8 cellular contexts compared by ENCODE assay signal in the genomic region with DNA sequence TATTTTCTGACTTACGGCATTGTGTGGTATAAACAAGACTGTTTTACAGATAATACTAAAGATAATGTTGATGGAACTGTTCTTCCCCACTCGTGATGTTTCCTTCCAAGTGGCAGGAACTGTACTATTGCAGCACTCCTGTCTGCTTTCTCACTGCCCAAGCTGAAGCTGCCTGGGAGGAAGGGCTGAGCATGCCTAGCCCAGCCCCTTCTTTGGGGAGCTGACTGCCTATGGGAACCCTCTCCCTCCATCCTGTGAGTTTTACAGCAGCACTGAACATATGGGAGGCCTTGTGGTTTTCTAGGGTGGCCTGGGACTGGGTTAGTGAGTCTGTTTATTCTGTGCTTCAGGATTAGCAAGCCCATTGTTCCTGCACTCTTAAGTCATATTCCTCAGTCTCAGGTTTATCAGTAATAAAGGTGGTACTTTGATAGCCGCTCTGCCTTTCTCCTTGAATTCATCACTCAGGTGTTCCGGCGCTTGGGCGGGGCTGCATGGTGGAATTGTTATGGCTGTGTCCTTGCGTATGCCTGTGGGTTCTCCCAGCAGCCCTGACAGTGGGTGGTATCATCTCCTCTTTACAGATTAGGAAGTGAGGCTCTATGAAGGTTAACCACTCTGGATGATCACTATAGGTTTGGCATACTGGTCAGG.
DNase-seq lines count a peak whose midpoint lies in the region; TF ChIP-seq lines count a peak whose summit lies in the region.

No MANE protein-coding gene starts in this region.

- CTCF ChIA-PET in CD4-positive, alpha-beta memory T cell (lab: Charles Lee; ENCODE audit: partially characterized antibody) = interaction anchor here (1.3 kb wide), 1 partner anchor 13 kb away, joined by 6 read pairs; no protein-coding TSS in a partner anchor

- no peaks in the 10 kb centered on the region for H3K27me3 Mint-ChIP-seq in CD4-positive, alpha-beta memory T cell
- H3K27me3 Mint-ChIP-seq in immature natural killer cell (ENCODE audit: low read depth in 3 of 3) = no peaks in the 10 kb centered on the region

- 83 to 94% methylated on average over 7 of the region's 7 CpGs for WGBS in lower leg skin, 2 donors

- TF ChIP-seq CTCF in KMS-11 (conservative IDR thresholded peaks at IDR 0.05; ENCODE audit: low read depth, low read length) = no peak
- no peak for TF ChIP-seq CTCF in lower leg skin (IDR thresholded peaks at IDR 0.05)

- H3K4me3 ChIP-seq in CD4-positive, alpha-beta memory T cell (ENCODE audit: low read length in 2 of 2) = peak overlapping the region; percentile 22 to 24
- H3K4me3 ChIP-seq in KMS-11 (IDR thresholded peaks at IDR 0.05; ENCODE audit: insufficient read depth, low read depth, low read length) (no peak overlapping the region), lower leg skin (ENCODE audit: low read depth, poor library complexity, severe bottlenecking) (no peak overlapping the region)

- no peak overlapping the region for H2AFZ ChIP-seq in KMS-11 (ENCODE audit: low read depth)

- H3K36me3 Mint-ChIP-seq in CD4-positive, alpha-beta memory T cell = peaks cover 0 to 2% of the 10 kb centered on the region in 2 donors
- H3K36me3 Mint-ChIP-seq in immature natural killer cell = peaks cover 0 to 4% (median 0%) of the 10 kb centered on the region in 3 donors

- intact Hi-C loops in CD4-positive, alpha-beta memory T cell (cut with micrococcal nuclease) = loop anchor here (10.0 kb wide), 1 partner anchor 658 kb away; a partner anchor contains a TSS
- intact Hi-C loops in lower leg skin (cut with DNase I; ENCODE audit: low total_unique reads) = no loop called here

- peaks cover 9% of the 10 kb centered on the region for H3K4me1 ChIP-seq in CD4-positive, alpha-beta memory T cell (ENCODE audit: insufficient read depth, low read length)
- H3K4me1 ChIP-seq in KMS-11 (ENCODE audit: low read depth, poor library complexity, severe bottlenecking) = peaks cover 6% of the 10 kb centered on the region

- H3K27me3 ChIP-seq in CD4-positive, alpha-beta memory T cell (ENCODE audit: insufficient read depth, low read length) = no peaks in the 10 kb centered on the region
- no peaks in the 10 kb centered on the region for H3K27me3 ChIP-seq in KMS-11 (ENCODE audit: insufficient read depth, low read depth)

- H3K36me3 ChIP-seq in CD4-positive, alpha-beta memory T cell (ENCODE audit: insufficient read depth, low read length) = no peaks in the 10 kb centered on the region
- H3K36me3 ChIP-seq in KMS-11 (ENCODE audit: insufficient read depth) = no peaks in the 10 kb centered on the region

- H3K9me3 ChIP-seq in CD4-positive, alpha-beta memory T cell (ENCODE audit: control insufficient read depth in 1 of 2, low read length in 2 of 2) = no peaks in the 10 kb centered on the region

- peaks cover 0 to 3% (median 0%) of the 10 kb centered on the region in 8 donors for H3K9me3 Mint-ChIP-seq in CD4-positive, alpha-beta memory T cell
- peaks cover 0 to 10% (median 0%) of the 10 kb centered on the region in 6 donors for H3K9me3 Mint-ChIP-seq in immature natural killer cell

- POLR2A ChIA-PET in CD4-positive, alpha-beta memory T cell (lab: Charles Lee; ENCODE audit: partially characterized antibody) = interaction anchor here (0.7 to 2.7 kb wide), 3 partner anchors 9 to 96 kb away, joined by 3 to 9 read pairs (median 3); no protein-coding TSS in a partner anchor

- no peak overlapping the region for H3K9ac ChIP-seq in KMS-11

- no peak for TF ChIP-seq POLR2A in lower leg skin (IDR thresholded peaks at IDR 0.05)

- peak in 4 of 5 donors; percentile 33 to 57 (median 50) for DNase-seq in CD4-positive, alpha-beta memory T cell
- DNase-seq in amniotic stem cell (lab: John Stamatoyannopoulos, UW) (peak; percentile 11), immature natural killer cell (peak in 1 of 3 donors; percentile 60), substantia nigra (lab: John Stamatoyannopoulos, UW) (peak in 28 of 49 donors; percentile 2 to 55 (median 12)), NCI-H1694 treated with DMSO at 0.1 percent for 48 hours (lab: John Stamatoyannopoulos, UW) (no peak), ureter (ENCODE audit: low spot score) (no peak), lower leg skin (ENCODE audit: low spot score in 2 of 2) (no peak)

- H4K20me1 ChIP-seq in KMS-11 (ENCODE audit: insufficient read depth) = no peaks in the 10 kb centered on the region

- H3K4me2 ChIP-seq in KMS-11 = peak overlapping the region; percentile 18; the same call in 1 of the 2 replicates

- peaks cover 11 to 20% (median 15%) of the 10 kb centered on the region in 4 donors for H3K4me1 Mint-ChIP-seq in CD4-positive, alpha-beta memory T cell
- H3K4me1 Mint-ChIP-seq in immature natural killer cell = peaks cover 5 to 15% of the 10 kb centered on the region in 2 donors

- H3K27ac Mint-ChIP-seq in CD4-positive, alpha-beta memory T cell = peak overlapping the region; percentile 20 to 95 (median 79)
- peak overlapping the region in 3 of 6 donors; percentile 70 to 96 (median 84) for H3K27ac Mint-ChIP-seq in immature natural killer cell

- H3K79me2 ChIP-seq in KMS-11 (ENCODE audit: insufficient read depth, low read depth) = no peaks in the 10 kb centered on the region

- H3K27ac ChIP-seq in CD4-positive, alpha-beta memory T cell (ENCODE audit: low read depth, low read length) = peak overlapping the region; percentile 27
- no peak overlapping the region for H3K27ac ChIP-seq in KMS-11
- no peak overlapping the region for H3K27ac ChIP-seq in substantia nigra (ENCODE audit: low read depth, low read length, poor library complexity, severe bottlenecking)

- H3K4me3 Mint-ChIP-seq in CD4-positive, alpha-beta memory T cell = peak overlapping the region; percentile 56 to 88 (median 82)
- peak overlapping the region in 3 of 5 donors; percentile 25 to 94 (median 42) for H3K4me3 Mint-ChIP-seq in immature natural killer cell

Comparison
In these comparisons a context has a peak if more than half of its experiments do, and no peak if none do; other contexts are left out.
1. DNase-seq: peak in CD4-positive, alpha-beta memory T cell (4 of 5), amniotic stem cell (single experiment) and substantia nigra (28 of 49); none in NCI-H1694 treated with DMSO at 0.1 percent for 48 hours (single experiment), ureter (single experiment) and lower leg skin (0 of 2).
2. H3K4me3 ChIP-seq: peak in CD4-positive, alpha-beta memory T cell (2 of 2); none in KMS-11 (single experiment) and lower leg skin (single experiment).